In the genomic region with DNA sequence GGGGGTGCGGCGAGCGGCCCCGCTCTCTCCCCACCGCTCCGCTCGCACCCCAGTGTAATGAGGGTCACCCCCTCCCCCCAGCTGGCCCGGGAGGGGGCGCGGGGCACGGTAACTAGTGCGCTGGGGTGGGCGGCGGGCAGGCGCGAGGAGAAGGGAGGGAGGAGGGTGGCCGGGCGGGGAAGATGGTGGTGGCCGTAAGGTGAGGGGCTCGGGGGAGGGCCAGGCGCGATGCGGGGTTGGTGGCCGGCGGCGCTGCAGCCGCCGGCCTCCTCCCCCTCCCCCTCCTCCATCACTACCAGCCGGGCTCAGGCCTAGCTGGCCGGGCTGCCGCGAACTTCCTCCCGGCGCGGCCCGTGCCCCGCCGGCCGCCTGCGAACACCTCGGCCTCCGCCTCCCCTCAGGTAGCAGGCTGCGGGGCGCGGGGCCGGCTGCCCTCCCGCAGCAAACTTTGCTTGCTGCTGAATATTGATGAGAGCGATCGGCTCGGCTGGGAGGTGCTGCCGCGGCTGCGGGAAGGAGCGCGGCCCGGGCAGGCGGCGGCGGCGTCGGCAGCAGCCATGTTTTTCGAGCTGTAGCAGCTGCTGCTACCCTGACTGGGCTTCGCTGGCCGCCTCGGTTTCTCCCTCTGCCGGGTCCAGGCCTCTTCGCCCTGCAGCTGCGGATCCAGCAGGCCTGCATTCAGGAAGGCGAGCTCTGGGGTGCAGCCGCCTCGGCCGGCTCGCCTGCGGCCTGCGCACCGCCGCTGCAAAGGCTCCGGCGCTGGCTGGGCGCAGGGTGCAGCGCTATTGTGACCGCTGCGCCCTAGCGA, we compare ENCODE assay signal across 8 cellular contexts. TPM values are rescaled to one million over a fixed set of nuclear protein-coding genes. Genes with fewer than 3 reads are reported as not detected.
DNase-seq lines count a peak whose midpoint lies in the region; ATAC-seq and TF ChIP-seq lines count a peak whose summit lies in the region.

No MANE protein-coding gene starts in this region.

- no peak for TF ChIP-seq CTCF in esophagus squamous epithelium (IDR thresholded peaks at IDR 0.05)
- no peak for TF ChIP-seq CTCF in testis (IDR thresholded peaks at IDR 0.05)

- peak overlapping the region in 8 of 9 donors; percentile 85 to 95 (median 89) for H3K27ac Mint-ChIP-seq in naive thymus-derived CD4-positive, alpha-beta T cell

- no peaks in the 10 kb centered on the region for H3K27me3 ChIP-seq in esophagus squamous epithelium
- no peaks in the 10 kb centered on the region for H3K27me3 ChIP-seq in naive thymus-derived CD4-positive, alpha-beta T cell (ENCODE audit: control insufficient read depth in 2 of 2, insufficient read depth in 2 of 2, low read length in 2 of 2)
- H3K27me3 ChIP-seq in testis, result no peaks in the 10 kb centered on the region

- CTCF ChIA-PET in naive thymus-derived CD4-positive, alpha-beta T cell (lab: Charles Lee), result interaction anchor here (2.4 kb wide), 1 partner anchor 20 kb away, joined by 14 read pairs; no protein-coding TSS in a partner anchor

- TF ChIP-seq POLR2A in esophagus squamous epithelium (IDR thresholded peaks at IDR 0.05), result peak in 1 of 4 donors; percentile 10
- no peak for TF ChIP-seq POLR2A in testis (IDR thresholded peaks at IDR 0.05)

- peaks cover 26 to 64% (median 58%) of the 10 kb centered on the region in 7 donors for H3K4me1 Mint-ChIP-seq in naive thymus-derived CD4-positive, alpha-beta T cell

- H3K4me1 ChIP-seq in esophagus squamous epithelium (peaks cover 25 to 71% (median 27%) of the 10 kb centered on the region in 3 donors), testis (peaks cover 10% of the 10 kb centered on the region)
- H3K4me1 ChIP-seq in naive thymus-derived CD4-positive, alpha-beta T cell (ENCODE audit: control insufficient read depth in 2 of 2, insufficient read depth in 2 of 2, low read length in 2 of 2), result peaks cover 40 to 50% of the 10 kb centered on the region in 2 donors

- POLR2A ChIA-PET in naive thymus-derived CD4-positive, alpha-beta T cell (lab: Charles Lee), result interaction anchor here (0.7 to 2.3 kb wide), 16 partner anchors 9 to 580 kb away, joined by 3 to 22 read pairs (median 4); partner anchors contain the start of genes LMAN2, PRELID1 and RAB24

- DNase-seq in DMS 273 (lab: John Stamatoyannopoulos, UW; ENCODE audit: unreplicated experiment), result peak; percentile 74
- no peak for DNase-seq in DMS 273 treated with DMSO at 0.1 percent for 48 hours (lab: John Stamatoyannopoulos, UW)
- DNase-seq in NCI-H226, result peak; percentile 55
- peak; percentile 73 for DNase-seq in activated T-cell treated with anti-CD3 and anti-CD28 coated beads, Interleukin-2, amount 50 U/mL, for 1 hour
- no peak for DNase-seq in esophagus squamous epithelium (lab: John Stamatoyannopoulos, UW)
- DNase-seq in naive thymus-derived CD4-positive, alpha-beta T cell, result peak; percentile 40 to 69 (median 56)
- DNase-seq in testis, result peak; percentile 40

- no CpG with 5 or more reads among the region's 84 CpGs for WGBS in esophagus squamous epithelium, 2 donors
- WGBS in testis, 2 donors, result 0 to 1% methylated on average over 2 to 73 of the region's 84 CpGs

- H3K36me3 Mint-ChIP-seq in naive thymus-derived CD4-positive, alpha-beta T cell, result peaks cover 6 to 21% (median 10%) of the 10 kb centered on the region in 5 donors

- no peaks in the 10 kb centered on the region for H3K9me3 Mint-ChIP-seq in naive thymus-derived CD4-positive, alpha-beta T cell

- H3K4me3 Mint-ChIP-seq in naive thymus-derived CD4-positive, alpha-beta T cell, result peak overlapping the region; percentile 60 to 88 (median 85)

- H3K27ac ChIP-seq in esophagus squamous epithelium (peak overlapping the region; percentile 91 to 93 (median 92)), testis (peak overlapping the region; percentile 88 to 91)
- H3K27ac ChIP-seq in naive thymus-derived CD4-positive, alpha-beta T cell (ENCODE audit: low read depth, low read length), result peak overlapping the region; percentile 80

- H3K27me3 Mint-ChIP-seq in naive thymus-derived CD4-positive, alpha-beta T cell, result no peaks in the 10 kb centered on the region

- intact Hi-C loops in esophagus squamous epithelium (cut with DNase I), result no loop called here
- intact Hi-C loops in naive thymus-derived CD4-positive, alpha-beta T cell (cut with micrococcal nuclease), result loop anchor here (1.0 to 5.0 kb wide), 15 partner anchors 10 to 1493 kb away; partner anchors contain the start of genes UIMC1 (in 2 of the 2), CLK4 (in 1 of the 2), GRK6 (in 1 of the 2) and LMAN2 (in 1 of the 2)
- intact Hi-C loops in testis (cut with DNase I; ENCODE audit: low total_unique reads), result no loop called here

- no peaks in the 10 kb centered on the region for H3K9me3 ChIP-seq in esophagus squamous epithelium
- no peaks in the 10 kb centered on the region for H3K9me3 ChIP-seq in naive thymus-derived CD4-positive, alpha-beta T cell (ENCODE audit: control insufficient read depth in 2 of 3, low read length in 3 of 3)
- no peaks in the 10 kb centered on the region for H3K9me3 ChIP-seq in testis

- H3K36me3 ChIP-seq in esophagus squamous epithelium, result peaks cover 0 to 41% (median 0%) of the 10 kb centered on the region in 3 donors
- peaks cover 4 to 6% (median 6%) of the 10 kb centered on the region in 3 experiments for H3K36me3 ChIP-seq in naive thymus-derived CD4-positive, alpha-beta T cell (ENCODE audit: control insufficient read depth in 2 of 3, insufficient read depth in 3 of 3, low read length in 3 of 3)
- no peaks in the 10 kb centered on the region for H3K36me3 ChIP-seq in testis (ENCODE audit: low read depth, missing control alignments)

- H3K4me3 ChIP-seq in esophagus squamous epithelium, result peak overlapping the region; percentile 85 to 96 (median 88)
- peak overlapping the region; percentile 59 for H3K4me3 ChIP-seq in naive thymus-derived CD4-positive, alpha-beta T cell (ENCODE audit: low read length)
- H3K4me3 ChIP-seq in testis, result peak overlapping the region; percentile 82 to 89

- peak; percentile 25 for ATAC-seq in HG02642 (IDR thresholded peaks at IDR 0.05; ENCODE audit: poor library complexity, unreplicated experiment)
- peak; percentile 28 for ATAC-seq in naive thymus-derived CD4-positive, alpha-beta T cell

RNA-seq across cellular contexts. Expression of gene NSD1, which starts 0.5 kb away (rescaled TPM):
- 10 to 100 TPM; 24.0 to 39.5 (median 32.2) TPM for total RNA-seq in esophagus squamous epithelium
- total RNA-seq in naive thymus-derived CD4-positive, alpha-beta T cell, result 100 to 1,000 TPM; 105 to 126 (median 117) TPM
- polyA plus RNA-seq in naive thymus-derived CD4-positive, alpha-beta T cell, result 10 to 100 TPM; 57.0 to 65.4 TPM
- total RNA-seq in testis, result 10 to 100 TPM; 71.2 to 86.6 TPM
- 66.0 TPM for polyA plus RNA-seq in testis (ENCODE audit: insufficient read depth, low read depth, low replicate concordance)

RNA-seq across cellular contexts. Expression of gene FGFR4, which starts 47.3 kb away (rescaled TPM):
- total RNA-seq in esophagus squamous epithelium (1 to 10 TPM in 3 of 4 donors, under 1 TPM in 1; 0.68 to 5.9 (median 1.9) TPM), testis (10 to 100 TPM in 1 of 2 donors, 1 to 10 TPM in 1; 9.7 to 10.3 TPM)
- total RNA-seq in naive thymus-derived CD4-positive, alpha-beta T cell, result 1 to 10 TPM; 1.3 to 3.6 (median 3.1) TPM
- under 1 TPM; 0.20 to 0.40 TPM for polyA plus RNA-seq in naive thymus-derived CD4-positive, alpha-beta T cell
- 7.8 TPM for polyA plus RNA-seq in testis (ENCODE audit: insufficient read depth, low read depth, low replicate concordance)

Comparison
In these comparisons a context has a peak if more than half of its experiments do, and no peak if none do; other contexts are left out.
1. DNase-seq: peak in DMS 273 (single experiment), NCI-H226 (single experiment), activated T-cell treated with anti-CD3 and anti-CD28 coated beads, Interleukin-2, amount 50 U/mL, for 1 hour (single experiment), naive thymus-derived CD4-positive, alpha-beta T cell (9 of 9) and testis (single experiment); none in DMS 273 treated with DMSO at 0.1 percent for 48 hours (single experiment) and esophagus squamous epithelium (single experiment).
2. intact Hi-C loops: an anchor here in naive thymus-derived CD4-positive, alpha-beta T cell (1.0 to 5.0 kb wide); none called in esophagus squamous epithelium and testis.
3. Peak in every context shown above with its lines, with median percentiles within 50 percentile points of each other: H3K27ac ChIP-seq and H3K4me3 ChIP-seq.